ENCODE assay signal across 24 cellular contexts in the genomic region with DNA sequence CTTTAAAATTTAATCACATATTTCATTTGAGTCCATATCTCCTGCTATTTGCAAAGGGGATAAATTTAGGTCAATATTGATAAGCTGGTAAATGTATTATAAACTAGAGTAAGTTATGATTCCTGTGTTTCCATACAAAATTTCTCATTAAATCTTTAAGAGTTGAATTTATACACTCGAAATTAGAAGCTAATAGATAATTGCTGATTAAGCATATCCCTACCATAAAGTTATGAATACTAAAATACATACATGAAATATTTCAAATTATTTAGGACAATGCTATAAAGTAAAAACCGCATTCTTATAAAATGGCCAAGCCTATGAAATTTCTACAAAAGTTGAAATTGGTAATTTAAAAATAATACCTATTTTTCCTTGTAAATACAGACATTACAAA.
A peak's percentile ranks its signal among the peaks of the same experiment; 100 is the strongest.
DNase-seq lines count a peak whose midpoint lies in the region; ATAC-seq, FAIRE-seq and TF ChIP-seq lines count a peak whose summit lies in the region.
"Had no signal": no experiment of that assay in that cellular context is flagged by ENCODE, and none has a peak within 500 bp of the region (broad histone marks: within the 10 kb centered on the region; RNA-seq: fewer than 3 reads in every experiment).

No MANE protein-coding gene starts in this region.

- CTCF ChIA-PET in A549 (lab: Yijun Ruan, JAX) (no interaction called here), K562 (lab: Yijun Ruan, JAX; ENCODE audit: low intra/inter-chr PET ratio) (no interaction called here)
- CTCF ChIA-PET in activated naive CD4-positive, alpha-beta T cell treated with anti-CD3 and anti-CD28 coated beads for 36 hours (lab: Charles Lee): no interaction called here

- no peaks in the 10 kb centered on the region for H4K20me1 ChIP-seq in K562 (replicated peaks; ENCODE audit: control insufficient read depth, insufficient read depth, low read length)
- H4K20me1 ChIP-seq: BLaER1 had no signal

- TF ChIP-seq CTCF in A549 (IDR thresholded peaks at IDR 0.05) (no peak), K562 (IDR thresholded peaks at IDR 0.05 in 2 of 3, conservative IDR thresholded peaks at IDR 0.05 in 1 of 3; ENCODE audit: insufficient read depth in 2 of 3, low read depth in 1 of 3, low read length in 3 of 3) (no peak), GM10266 (IDR thresholded peaks at IDR 0.05; ENCODE audit: control insufficient read depth, insufficient read depth, low read depth, missing control alignments) (no peak), GM13976 (IDR thresholded peaks at IDR 0.05; ENCODE audit: borderline replicate concordance, control extremely low read depth, extremely low read depth, insufficient read depth, missing control alignments) (no peak)

- no peaks in the 10 kb centered on the region for H3K9me3 ChIP-seq in A549
- H3K9me3 ChIP-seq in K562 (replicated peaks; ENCODE audit: control insufficient read depth, insufficient read depth, low read depth, low read length): 0 out of 2 replicates have a peak, but pooled peaks cover 2% of the 10 kb centered on the region
- H3K9me3 ChIP-seq: BE2C had no signal

- H3K36me3 Mint-ChIP-seq in activated naive CD4-positive, alpha-beta T cell treated with anti-CD3 and anti-CD28 coated beads for 36 hours (ENCODE audit: low read depth): peaks cover 22% of the 10 kb centered on the region
- H3K36me3 Mint-ChIP-seq: CD14-positive monocyte had no signal

- no peaks in the 10 kb centered on the region for H3K4me1 Mint-ChIP-seq in activated naive CD4-positive, alpha-beta T cell treated with anti-CD3 and anti-CD28 coated beads for 36 hours (ENCODE audit: low read depth)
- H3K4me1 Mint-ChIP-seq: CD14-positive monocyte; CD4-positive, alpha-beta memory T cell; CD4-positive, CD25-positive, alpha-beta regulatory T cell; CD8-positive, alpha-beta memory T cell had no signal

- peak; percentile 43 for FAIRE-seq in A204.1 (lab: Jason Lieb, UNC)
- no peak for FAIRE-seq in A549 (lab: Jason Lieb, UNC)
- FAIRE-seq in K562 (lab: Jason Lieb, UNC): no peak
- FAIRE-seq in islet of Langerhans (lab: Jason Lieb, UNC): peak; percentile 9
- FAIRE-seq: G401.6, GM12878, GM12892, GM19239 had no signal

- no peaks in the 10 kb centered on the region for H3K27me3 ChIP-seq in K562 (ENCODE audit: control insufficient read depth in 2 of 2, insufficient read depth in 2 of 2, low read length in 2 of 2)
- H3K27me3 ChIP-seq: BE2C, BLaER1 had no signal

- H3K4me3 Mint-ChIP-seq in activated naive CD4-positive, alpha-beta T cell treated with anti-CD3 and anti-CD28 coated beads for 36 hours: no peak overlapping the region
- H3K4me3 Mint-ChIP-seq: CD14-positive monocyte; CD4-positive, alpha-beta memory T cell; CD4-positive, CD25-positive, alpha-beta regulatory T cell; CD8-positive, alpha-beta memory T cell had no signal

- ATAC-seq in A549 (no peak), K562 (no peak)
- ATAC-seq: GM12878 had no signal

- no peak for TF ChIP-seq POLR2A in A549 (IDR thresholded peaks at IDR 0.05; ENCODE audit: low read length)
- no peak for TF ChIP-seq POLR2A in K562 (conservative IDR thresholded peaks at IDR 0.05)
- no peak for TF ChIP-seq POLR2A in erythroblast (IDR thresholded peaks at IDR 0.05; ENCODE audit: low read length)

- no peaks in the 10 kb centered on the region for H3K27me3 Mint-ChIP-seq in activated naive CD4-positive, alpha-beta T cell treated with anti-CD3 and anti-CD28 coated beads for 36 hours (ENCODE audit: low read depth)
- H3K27me3 Mint-ChIP-seq: CD4-positive, alpha-beta memory T cell; CD4-positive, CD25-positive, alpha-beta regulatory T cell had no signal

- TF ChIP-seq RAD21 in A549 (conservative IDR thresholded peaks at IDR 0.05 in 1 of 2, IDR thresholded peaks at IDR 0.05 in 1 of 2): no peak
- no peak for TF ChIP-seq RAD21 in K562 (CRISPR knock-in tag; conservative IDR thresholded peaks at IDR 0.05 in 1 of 2, IDR thresholded peaks at IDR 0.05 in 1 of 2)

- H3K4me3 ChIP-seq in A549 (no peak overlapping the region), K562 (no peak overlapping the region)
- H3K4me3 ChIP-seq: BLaER1, GM12878 had no signal

- POLR2A ChIA-PET in A549 (lab: Yijun Ruan, JAX): no interaction called here
- POLR2A ChIA-PET in K562 (lab: Yijun Ruan, JAX): interaction anchor here (0.6 kb wide), 1 partner anchor 14 kb away, joined by 4 read pairs; no protein-coding TSS in a partner anchor

- DNase-seq in A549 (ENCODE audit: low read depth in 1 of 2, low spot score in 1 of 2) (no peak), K562 (ENCODE audit: extremely low read depth in 1 of 4, low spot score in 3 of 4) (no peak), GM10266 (ENCODE audit: extremely low spot score) (no peak), GM13976 (ENCODE audit: low spot score) (no peak), erythroblast (lab: John Stamatoyannopoulos, UW) (no peak)
- no peak for DNase-seq in activated naive CD4-positive, alpha-beta T cell treated with anti-CD3 and anti-CD28 coated beads for 36 hours
- DNase-seq: 8988T; ACHN; BE2C; C1 segment of cervical spinal cord; CD4-positive, alpha-beta memory T cell; CD4-positive, CD25-positive, alpha-beta regulatory T cell; CD8-positive, alpha-beta memory T cell; COR-L47; DMS79 treated with DMSO at 0.1 percent for 48 hours; GF-D8 had no signal

- H2AFZ ChIP-seq in K562 (ENCODE audit: low read depth, low read length): no peak overlapping the region

- H3K4me2 ChIP-seq in A549 (no peak overlapping the region), K562 (ENCODE audit: insufficient read depth, low read length) (no peak overlapping the region)
- H3K4me2 ChIP-seq: BLaER1 had no signal

- TF ChIP-seq EP300 in A549 (IDR thresholded peaks at IDR 0.05): no peak
- TF ChIP-seq EP300 in K562 (IDR thresholded peaks at IDR 0.05; ENCODE audit: low read length): no peak

- BruUV-seq in K562 (replicated peaks; lab: Mats Ljungman, UMichigan): no TSS peak

- H3K4me1 ChIP-seq in A549 (no peaks in the 10 kb centered on the region), K562 (replicated peaks in 1 of 2; ENCODE audit: control insufficient read depth in 2 of 2, insufficient read depth in 2 of 2, low read length in 2 of 2) (no peaks in the 10 kb centered on the region)
- H3K4me1 ChIP-seq: BLaER1 had no signal

- in situ Hi-C loops in K562 (cut with MboI): no loop called here
- in situ Hi-C loops in GM13976 (cut with MboI; ENCODE audit: low sequenced_read_pairs, unreplicated experiment): no loop called here

- intact Hi-C loops in K562 (cut with micrococcal nuclease): no loop called here
- intact Hi-C loops in activated naive CD4-positive, alpha-beta T cell treated with anti-CD3 and anti-CD28 coated beads for 36 hours (cut with micrococcal nuclease): no loop called here

- peaks cover 6% of the 10 kb centered on the region for H3K9me3 Mint-ChIP-seq in activated naive CD4-positive, alpha-beta T cell treated with anti-CD3 and anti-CD28 coated beads for 36 hours

- H3K79me2 ChIP-seq in K562 (ENCODE audit: control insufficient read depth, insufficient read depth, low read length): no peaks in the 10 kb centered on the region

- H3K27ac ChIP-seq in A549 (no peak overlapping the region), K562 (ENCODE audit: extremely low read depth, low read depth, low read length) (no peak overlapping the region)
- H3K27ac ChIP-seq: BLaER1 had no signal

- no peak overlapping the region for H3K9ac ChIP-seq in K562 (ENCODE audit: insufficient read depth in 1 of 2, low read depth in 2 of 2, low read length in 2 of 2)
- H3K9ac ChIP-seq: BLaER1 had no signal

- peaks cover 22% of the 10 kb centered on the region for H3K36me3 ChIP-seq in K562 (ENCODE audit: control insufficient read depth, insufficient read depth, low read length)
- H3K36me3 ChIP-seq: BE2C, BLaER1 had no signal

- no peak overlapping the region for H3K27ac Mint-ChIP-seq in activated naive CD4-positive, alpha-beta T cell treated with anti-CD3 and anti-CD28 coated beads for 36 hours
- H3K27ac Mint-ChIP-seq: CD14-positive monocyte; CD4-positive, alpha-beta memory T cell; CD4-positive, CD25-positive, alpha-beta regulatory T cell; CD8-positive, alpha-beta memory T cell had no signal

- H3K9me1 ChIP-seq in K562 (ENCODE audit: control insufficient read depth, insufficient read depth, low read length): no peaks in the 10 kb centered on the region

- 4% methylated on average over 2 of the region's 2 CpGs for WGBS in A549 (ENCODE audit: missing lambda C conversion rate)
- WGBS in K562 (ENCODE audit: insufficient coverage, low coverage, missing lambda C conversion rate): 60% methylated on average over 2 of the region's 2 CpGs

TF ChIP-seq in A549, 52 proteins besides CTCF, POLR2A, EP300 and RAD21 (continues in another document):
- TF ChIP-seq CBX2 (IDR thresholded peaks at IDR 0.05; ENCODE audit: borderline replicate concordance, low read depth) (no peak), RFX5 (IDR thresholded peaks at IDR 0.05) (no peak), HEYL (CRISPR knock-in tag; IDR thresholded peaks at IDR 0.05) (no peak), MAFK (IDR thresholded peaks at IDR 0.05; ENCODE audit: partially characterized antibody) (peak; percentile 78), MYC (IDR thresholded peaks at IDR 0.05; ENCODE audit: borderline replicate concordance, low read length) (no peak), KDM1A (IDR thresholded peaks at IDR 0.05; ENCODE audit: low read depth) (no peak)

TF ChIP-seq in K562, 482 proteins besides CTCF, POLR2A, EP300 and RAD21 (continues in another document):
- TF ChIP-seq PHF8 (IDR thresholded peaks at IDR 0.05; ENCODE audit: borderline replicate concordance, low read length) (no peak), ZNF384 (IDR thresholded peaks at IDR 0.05; ENCODE audit: low read depth, low read length) (no peak), HDGF (IDR thresholded peaks at IDR 0.05) (no peak), HNRNPLL (IDR thresholded peaks at IDR 0.05; ENCODE audit: low read depth, low read length, poor library complexity, severe bottlenecking) (no peak), MAFF (IDR thresholded peaks at IDR 0.05; ENCODE audit: low read length) (peak; percentile 85), SMARCA5 (IDR thresholded peaks at IDR 0.05) (no peak), ZNF316 (IDR thresholded peaks at IDR 0.05) (peak; percentile 96)
- TF ChIP-seq, protein P1, sequence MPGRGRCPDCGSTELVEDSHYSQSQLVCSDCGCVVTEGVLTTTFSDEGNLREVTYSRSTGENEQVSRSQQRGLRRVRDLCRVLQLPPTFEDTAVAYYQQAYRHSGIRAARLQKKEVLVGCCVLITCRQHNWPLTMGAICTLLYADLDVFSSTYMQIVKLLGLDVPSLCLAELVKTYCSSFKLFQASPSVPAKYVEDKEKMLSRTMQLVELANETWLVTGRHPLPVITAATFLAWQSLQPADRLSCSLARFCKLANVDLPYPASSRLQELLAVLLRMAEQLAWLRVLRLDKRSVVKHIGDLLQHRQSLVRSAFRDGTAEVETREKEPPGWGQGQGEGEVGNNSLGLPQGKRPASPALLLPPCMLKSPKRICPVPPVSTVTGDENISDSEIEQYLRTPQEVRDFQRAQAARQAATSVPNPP (IDR thresholded peaks at IDR 0.05; ENCODE audit: borderline replicate concordance, insufficient read depth, insufficient read length): no peak
